In the genomic region with DNA sequence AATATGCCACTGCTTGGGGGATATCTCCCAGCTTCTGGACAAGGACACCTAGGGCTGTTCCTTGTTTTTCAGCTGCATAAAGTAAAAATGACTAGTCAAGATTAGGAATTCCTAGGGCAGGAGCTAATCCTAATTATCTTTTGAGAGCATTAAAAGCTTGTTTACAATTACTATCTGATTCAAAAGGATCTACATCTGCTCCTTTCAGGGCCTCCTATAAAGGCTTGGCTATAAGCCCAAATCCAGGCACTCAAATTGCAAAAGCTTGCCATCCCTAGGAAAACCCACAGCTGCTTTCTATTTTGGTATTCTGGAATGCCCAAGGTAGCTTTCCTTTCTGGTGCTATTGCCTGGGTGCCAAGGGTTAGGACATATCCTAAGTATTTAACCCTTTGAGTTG, we compare ENCODE assay signal across 18 cellular contexts. TPM values are rescaled to one million over a fixed set of nuclear protein-coding genes. Genes with fewer than 3 reads are reported as not detected.
DNase-seq lines count a peak whose midpoint lies in the region; ATAC-seq and TF ChIP-seq lines count a peak whose summit lies in the region.
"Had no signal": no experiment of that assay in that cellular context is flagged by ENCODE, and none has a peak within 500 bp of the region (broad histone marks: within the 10 kb centered on the region; RNA-seq: fewer than 3 reads in every experiment).

No MANE protein-coding gene starts in this region.

- CTCF ChIA-PET in activated naive CD4-positive, alpha-beta T cell treated with anti-CD3 and anti-CD28 coated beads, Interleukin-2, amount 10 ng/mL, durations not matched to agents 7 days and 5 days (lab: Charles Lee), result no interaction called here

- H3K4me1 ChIP-seq in smooth muscle cell (ENCODE audit: low read depth), result peaks cover 8% of the 10 kb centered on the region
- H3K4me1 ChIP-seq: A549, Peyer's patch had no signal

- no peak overlapping the region for H3K9ac ChIP-seq in smooth muscle cell (ENCODE audit: low read depth)

- no peak overlapping the region for H3K4me3 Mint-ChIP-seq in activated naive CD4-positive, alpha-beta T cell treated with anti-CD3 and anti-CD28 coated beads, Interleukin-2, amount 10 ng/mL, durations not matched to agents 7 days and 5 days
- no peak overlapping the region for H3K4me3 Mint-ChIP-seq in activated T-cell treated with anti-CD3 and anti-CD28 coated beads, Interleukin-2, amount 50 U/mL, for 72 hours
- H3K4me3 Mint-ChIP-seq: activated T-helper 1 cell treated with anti-CD3 and anti-CD28 coated beads, Interleukin-12 subunit alpha, Interleukin-12 subunit beta, Interleukin-2, Interleukin-4 antibody, amounts not matched to agents 30 ng/mL and 10 ng/mL and 1 ng/mL, durations not matched to agents 14 hours and 24 hours and 36 hours; stimulated activated naive CD8-positive, alpha-beta T cell treated with anti-CD3 and anti-CD28 coated beads, Interleukin-15, amount 100 ng/mL, for 72 hours had no signal

- no peaks in the 10 kb centered on the region for H3K27me3 ChIP-seq in smooth muscle cell (ENCODE audit: low read depth)
- H3K27me3 ChIP-seq: Peyer's patch had no signal

- H3K27ac Mint-ChIP-seq in activated naive CD4-positive, alpha-beta T cell treated with anti-CD3 and anti-CD28 coated beads, Interleukin-2, amount 10 ng/mL, durations not matched to agents 7 days and 5 days, result no peak overlapping the region
- no peak overlapping the region for H3K27ac Mint-ChIP-seq in activated T-cell treated with anti-CD3 and anti-CD28 coated beads, Interleukin-2, amount 50 U/mL, for 72 hours
- H3K27ac Mint-ChIP-seq: activated T-helper 1 cell treated with anti-CD3 and anti-CD28 coated beads, Interleukin-12 subunit alpha, Interleukin-12 subunit beta, Interleukin-2, Interleukin-4 antibody, amounts not matched to agents 30 ng/mL and 10 ng/mL and 1 ng/mL, durations not matched to agents 14 hours and 24 hours and 36 hours; stimulated activated naive CD8-positive, alpha-beta T cell treated with anti-CD3 and anti-CD28 coated beads, Interleukin-15, amount 100 ng/mL, for 72 hours had no signal

- TF ChIP-seq CTCF in smooth muscle cell (IDR thresholded peaks at IDR 0.05; ENCODE audit: borderline replicate concordance, insufficient read depth, poor library complexity, severe bottlenecking), result no peak

- H3K9me3 Mint-ChIP-seq in activated naive CD4-positive, alpha-beta T cell treated with anti-CD3 and anti-CD28 coated beads, Interleukin-2, amount 10 ng/mL, durations not matched to agents 7 days and 5 days, result peaks cover 1% of the 10 kb centered on the region
- H3K9me3 Mint-ChIP-seq in activated T-cell treated with anti-CD3 and anti-CD28 coated beads, Interleukin-2, amount 50 U/mL, for 72 hours, result no peaks in the 10 kb centered on the region
- H3K9me3 Mint-ChIP-seq: activated T-helper 1 cell treated with anti-CD3 and anti-CD28 coated beads, Interleukin-12 subunit alpha, Interleukin-12 subunit beta, Interleukin-2, Interleukin-4 antibody, amounts not matched to agents 30 ng/mL and 10 ng/mL and 1 ng/mL, durations not matched to agents 14 hours and 24 hours and 36 hours; stimulated activated naive CD8-positive, alpha-beta T cell treated with anti-CD3 and anti-CD28 coated beads, Interleukin-15, amount 100 ng/mL, for 72 hours had no signal

- no peaks in the 10 kb centered on the region for H3K36me3 Mint-ChIP-seq in activated naive CD4-positive, alpha-beta T cell treated with anti-CD3 and anti-CD28 coated beads, Interleukin-2, amount 10 ng/mL, durations not matched to agents 7 days and 5 days
- no peaks in the 10 kb centered on the region for H3K36me3 Mint-ChIP-seq in activated T-cell treated with anti-CD3 and anti-CD28 coated beads, Interleukin-2, amount 50 U/mL, for 72 hours (ENCODE audit: insufficient read depth in 2 of 2)

- no peaks in the 10 kb centered on the region for H3K27me3 Mint-ChIP-seq in activated naive CD4-positive, alpha-beta T cell treated with anti-CD3 and anti-CD28 coated beads, Interleukin-2, amount 10 ng/mL, durations not matched to agents 7 days and 5 days
- H3K27me3 Mint-ChIP-seq in activated T-cell treated with anti-CD3 and anti-CD28 coated beads, Interleukin-2, amount 50 U/mL, for 72 hours (ENCODE audit: low read depth), result no peaks in the 10 kb centered on the region
- H3K27me3 Mint-ChIP-seq: stimulated activated naive CD8-positive, alpha-beta T cell treated with anti-CD3 and anti-CD28 coated beads, Interleukin-15, amount 100 ng/mL, for 72 hours had no signal

- no peaks in the 10 kb centered on the region for H3K4me1 Mint-ChIP-seq in activated naive CD4-positive, alpha-beta T cell treated with anti-CD3 and anti-CD28 coated beads, Interleukin-2, amount 10 ng/mL, durations not matched to agents 7 days and 5 days
- no peaks in the 10 kb centered on the region for H3K4me1 Mint-ChIP-seq in activated T-cell treated with anti-CD3 and anti-CD28 coated beads, Interleukin-2, amount 50 U/mL, for 72 hours (ENCODE audit: low read depth)
- H3K4me1 Mint-ChIP-seq: stimulated activated naive CD8-positive, alpha-beta T cell treated with anti-CD3 and anti-CD28 coated beads, Interleukin-15, amount 100 ng/mL, for 72 hours had no signal

- no peaks in the 10 kb centered on the region for H3K79me2 ChIP-seq in smooth muscle cell (ENCODE audit: low read depth)

- H4K20me1 ChIP-seq in smooth muscle cell (ENCODE audit: low read depth), result no peaks in the 10 kb centered on the region

- H3K27ac ChIP-seq in smooth muscle cell (ENCODE audit: low read depth), result no peak overlapping the region
- H3K27ac ChIP-seq: A549, Peyer's patch had no signal

- H3K9me3 ChIP-seq in smooth muscle cell (replicated peaks; ENCODE audit: low read depth), result no peaks in the 10 kb centered on the region
- H3K9me3 ChIP-seq: A549, Peyer's patch had no signal

- DNase-seq in NCI-H2107 treated with DMSO at 0.1 percent for 48 hours (lab: John Stamatoyannopoulos, UW; ENCODE audit: unreplicated experiment) (peak; percentile 42), NCI-H2107 (lab: John Stamatoyannopoulos, UW) (no peak), NCI-H2171 treated with DMSO at 0.1 percent for 48 hours (lab: John Stamatoyannopoulos, UW) (peak; percentile 86), SHP77 treated with DMSO at 0.1 percent for 48 hours (lab: John Stamatoyannopoulos, UW) (peak; percentile 40), smooth muscle cell (lab: John Stamatoyannopoulos, UW; ENCODE audit: unreplicated experiment) (no peak)
- DNase-seq in stimulated activated CD4-positive, alpha-beta T cell treated with anti-CD3 and anti-CD28 coated beads, Interleukin-2, amount 100 ng/mL, for 48 hours, result no peak
- DNase-seq in activated naive CD4-positive, alpha-beta T cell treated with anti-CD3 and anti-CD28 coated beads, Interleukin-2, amount 10 ng/mL, durations not matched to agents 7 days and 5 days, result no peak
- no peak for DNase-seq in activated T-cell treated with anti-CD3 and anti-CD28 coated beads, Interleukin-2, amount 50 U/mL, for 72 hours
- DNase-seq: caudate nucleus; effector memory CD4-positive, alpha-beta T cell; EL; kidney glomerular epithelial cell; NCI-H510A; Peyer's patch; retina; stimulated activated naive CD8-positive, alpha-beta T cell treated with anti-CD3 and anti-CD28 coated beads, Interleukin-15, amount 100 ng/mL, for 72 hours had no signal

- H3K4me2 ChIP-seq in smooth muscle cell, result peak overlapping the region; percentile 48
- H3K4me2 ChIP-seq: A549 had no signal

- H2AFZ ChIP-seq in smooth muscle cell (ENCODE audit: low read depth), result no peak overlapping the region

- peaks cover 3% of the 10 kb centered on the region for H3F3A ChIP-seq in smooth muscle cell (ENCODE audit: low read depth)

- no peak overlapping the region for H3K4me3 ChIP-seq in smooth muscle cell
- H3K4me3 ChIP-seq: A549, Peyer's patch had no signal

- no peaks in the 10 kb centered on the region for H3K36me3 ChIP-seq in smooth muscle cell (ENCODE audit: low read depth)
- H3K36me3 ChIP-seq: Peyer's patch had no signal

- ATAC-seq in activated T-cell treated with anti-CD3 and anti-CD28 coated beads, Interleukin-2, amount 50 U/mL, for 72 hours (replicated peaks in 1 of 2), result no peak
- ATAC-seq: A549; stimulated activated naive CD8-positive, alpha-beta T cell treated with anti-CD3 and anti-CD28 coated beads, Interleukin-15, amount 100 ng/mL, for 72 hours had no signal

RNA-seq across cellular contexts. Expression of a gene that starts 45.8 kb away (rescaled TPM):
- total RNA-seq in smooth muscle cell, result 0.36 and 0.45 TPM in 2 replicates
- polyA plus RNA-seq in smooth muscle cell, result not detected in 2 replicates
- total RNA-seq in activated T-cell treated with anti-CD3 and anti-CD28 coated beads, Interleukin-2, amount 50 U/mL, for 72 hours, result under 1 TPM; 0.22 to 0.79 TPM

Comparison
In these comparisons a context has a peak if more than half of its experiments do, and no peak if none do; other contexts are left out.
1. DNase-seq: peak in NCI-H2107 treated with DMSO at 0.1 percent for 48 hours (single experiment), NCI-H2171 treated with DMSO at 0.1 percent for 48 hours (single experiment) and SHP77 treated with DMSO at 0.1 percent for 48 hours (single experiment); none in NCI-H2107 (single experiment), smooth muscle cell (single experiment), stimulated activated CD4-positive, alpha-beta T cell treated with anti-CD3 and anti-CD28 coated beads, Interleukin-2, amount 100 ng/mL, for 48 hours (0 of 2), activated naive CD4-positive, alpha-beta T cell treated with anti-CD3 and anti-CD28 coated beads, Interleukin-2, amount 10 ng/mL, durations not matched to agents 7 days and 5 days (single experiment) and activated T-cell treated with anti-CD3 and anti-CD28 coated beads, Interleukin-2, amount 50 U/mL, for 72 hours (0 of 2).